ENCODE assay signal across 8 cellular contexts in genomic region chr15:40763801-40764765, GRCh38. TPM values are rescaled to one million over a fixed set of nuclear protein-coding genes. Genes with fewer than 3 reads are reported as not detected.
DNase-seq lines count a peak whose midpoint lies in the region; ATAC-seq and TF ChIP-seq lines count a peak whose summit lies in the region.

TSS of gene GCHFR (plus strand) at chr15:40764068. CDS start at chr15:40764181, 113 bp downstream.

- H3K27me3 Mint-ChIP-seq in activated T-helper 2 cell treated with anti-CD3 and anti-CD28 coated beads, Interferon-gamma antibody, Interleukin-2, Interleukin-4, amounts not matched to agents 10 μg/mL and 5 μg/mL and 100 μg/mL, durations not matched to agents 14 hours and 24 hours and 36 hours (ENCODE audit: low read depth), result no peaks in the 10 kb centered on the region

- H2AFZ ChIP-seq in OCI-LY3 (ENCODE audit: low read depth, low read length) (peak within 1 kb of the TSS; percentile 62), neural cell (ENCODE audit: low read depth, low read length) (peak within 1 kb of the TSS; percentile 12)

- H3K27ac ChIP-seq in OCI-LY3 (ENCODE audit: low read length) (0 out of 2 replicates have a peak within 1 kb of the TSS, but pooled peaks have one; percentile 7), neural cell (ENCODE audit: low read length) (no peak within 1 kb of the TSS), upper lobe of left lung (peak within 1 kb of the TSS; percentile 77 to 91 (median 84))

- H3K9me3 Mint-ChIP-seq in activated T-helper 2 cell treated with anti-CD3 and anti-CD28 coated beads, Interferon-gamma antibody, Interleukin-2, Interleukin-4, amounts not matched to agents 10 μg/mL and 5 μg/mL and 100 μg/mL, durations not matched to agents 14 hours and 24 hours and 36 hours, result no peaks in the 10 kb centered on the region

- no peaks in the 10 kb centered on the region for H3K9me3 ChIP-seq in OCI-LY3 (ENCODE audit: insufficient read depth, low read length)
- H3K9me3 ChIP-seq in neural cell (ENCODE audit: low read length), result no peaks in the 10 kb centered on the region
- H3K9me3 ChIP-seq in upper lobe of left lung, result no peaks in the 10 kb centered on the region

- TF ChIP-seq CTCF in OCI-LY3 (IDR thresholded peaks at IDR 0.05; ENCODE audit: low read depth, low read length) (peak; percentile 29; the same call in 1 of the 2 replicates), fibroblast of the aortic adventitia (IDR thresholded peaks at IDR 0.05; ENCODE audit: insufficient read depth, low read length) (peak; percentile 22), neural cell (IDR thresholded peaks at IDR 0.05; ENCODE audit: poor library complexity, severe bottlenecking) (peak; percentile 55), upper lobe of left lung (IDR thresholded peaks at IDR 0.05) (peak; percentile 28 to 75 (median 49))

- H3K9me2 ChIP-seq in neural cell (ENCODE audit: insufficient read depth, low read length), result no peaks in the 10 kb centered on the region

- H3K36me3 ChIP-seq in OCI-LY3 (replicated peaks; ENCODE audit: low read depth, low read length) (peaks cover 10% of the 10 kb centered on the region), neural cell (ENCODE audit: insufficient read depth, low read length) (no peaks in the 10 kb centered on the region), upper lobe of left lung (peaks cover 0 to 22% (median 12%) of the 10 kb centered on the region in 4 donors)

- H3K4me1 ChIP-seq in OCI-LY3 (ENCODE audit: low read length), result peaks cover 41% of the 10 kb centered on the region
- peaks cover 27 to 56% (median 36%) of the 10 kb centered on the region in 4 donors for H3K4me1 ChIP-seq in upper lobe of left lung

- peak within 1 kb of the TSS; percentile 90 for H3K27ac Mint-ChIP-seq in activated T-helper 2 cell treated with anti-CD3 and anti-CD28 coated beads, Interferon-gamma antibody, Interleukin-2, Interleukin-4, amounts not matched to agents 10 μg/mL and 5 μg/mL and 100 μg/mL, durations not matched to agents 14 hours and 24 hours and 36 hours

- DNase-seq in DMS53 (lab: John Stamatoyannopoulos, UW), result peak; percentile 91
- DNase-seq in DMS53 treated with DMSO at 0.1 percent for 48 hours (lab: John Stamatoyannopoulos, UW; ENCODE audit: unreplicated experiment), result no peak
- peak; percentile 71 for DNase-seq in activated T-helper 2 cell treated with anti-CD3 and anti-CD28 coated beads, Interferon-gamma antibody, Interleukin-2, Interleukin-4, amounts not matched to agents 10 μg/mL and 5 μg/mL and 100 μg/mL, durations not matched to agents 14 hours and 24 hours and 36 hours (ENCODE audit: low spot score)
- DNase-seq in fibroblast of the aortic adventitia (ENCODE audit: low read depth), result peak; percentile 39
- peak; percentile 87 to 95 for DNase-seq in upper lobe of left lung

- H3K9ac ChIP-seq in OCI-LY3 (ENCODE audit: low read length) (peak within 1 kb of the TSS; percentile 77), neural cell (ENCODE audit: low read length) (peak within 1 kb of the TSS; percentile 30)

- TF ChIP-seq POLR2A in upper lobe of left lung (IDR thresholded peaks at IDR 0.05), result peak in 3 of 4 donors; percentile 46 to 89 (median 48)

- ATAC-seq in HG02763 (IDR thresholded peaks at IDR 0.05; ENCODE audit: unreplicated experiment) (peak; percentile 43), upper lobe of left lung (ENCODE audit: low FRiP score in 2 of 2) (peak; percentile 80 to 87)

- H3K4me2 ChIP-seq in OCI-LY3 (ENCODE audit: low read length) (peak within 1 kb of the TSS; percentile 99), neural cell (ENCODE audit: low read length) (no peak within 1 kb of the TSS)

- H3K4me3 Mint-ChIP-seq in activated T-helper 2 cell treated with anti-CD3 and anti-CD28 coated beads, Interferon-gamma antibody, Interleukin-2, Interleukin-4, amounts not matched to agents 10 μg/mL and 5 μg/mL and 100 μg/mL, durations not matched to agents 14 hours and 24 hours and 36 hours (ENCODE audit: low read depth), result peak within 1 kb of the TSS; percentile 78

- H3K4me1 Mint-ChIP-seq in activated T-helper 2 cell treated with anti-CD3 and anti-CD28 coated beads, Interferon-gamma antibody, Interleukin-2, Interleukin-4, amounts not matched to agents 10 μg/mL and 5 μg/mL and 100 μg/mL, durations not matched to agents 14 hours and 24 hours and 36 hours (ENCODE audit: low read depth), result peaks cover 18% of the 10 kb centered on the region

- peaks cover 14% of the 10 kb centered on the region for H3K36me3 Mint-ChIP-seq in activated T-helper 2 cell treated with anti-CD3 and anti-CD28 coated beads, Interferon-gamma antibody, Interleukin-2, Interleukin-4, amounts not matched to agents 10 μg/mL and 5 μg/mL and 100 μg/mL, durations not matched to agents 14 hours and 24 hours and 36 hours (ENCODE audit: low read depth)

- WGBS in upper lobe of left lung, 2 donors, result 1 to 4% methylated on average over 18 to 53 of the region's 77 CpGs

- H4K20me1 ChIP-seq in OCI-LY3 (ENCODE audit: insufficient read depth, low read length), result no peaks in the 10 kb centered on the region
- H4K20me1 ChIP-seq in neural cell (ENCODE audit: insufficient read depth), result no peaks in the 10 kb centered on the region

- TF ChIP-seq EP300 in neural cell (conservative IDR thresholded peaks at IDR 0.05; ENCODE audit: poor library complexity, severe bottlenecking), result no peak
- no peak for TF ChIP-seq EP300 in upper lobe of left lung (IDR thresholded peaks at IDR 0.05)

- no peaks in the 10 kb centered on the region for H3F3A ChIP-seq in neural cell (ENCODE audit: insufficient read depth, low read length, poor library complexity, severe bottlenecking)

- H3K4me3 ChIP-seq in OCI-LY3 (ENCODE audit: low read length) (peak within 1 kb of the TSS; percentile 88), fibroblast of the aortic adventitia (ENCODE audit: low read depth, low read length) (peak within 1 kb of the TSS; percentile 61), neural cell (ENCODE audit: low read length) (peak within 1 kb of the TSS; percentile 72), upper lobe of left lung (peak within 1 kb of the TSS; percentile 38 to 74 (median 54))

- no peaks in the 10 kb centered on the region for H3K79me2 ChIP-seq in OCI-LY3 (ENCODE audit: low read length)
- no peaks in the 10 kb centered on the region for H3K79me2 ChIP-seq in neural cell (replicated peaks; ENCODE audit: insufficient read depth, low read length)

- TF ChIP-seq RAD21 in neural cell (conservative IDR thresholded peaks at IDR 0.05), result peak; percentile 16

- H3K27me3 ChIP-seq in OCI-LY3 (ENCODE audit: low read depth, low read length), result no peaks in the 10 kb centered on the region
- peaks cover 21% of the 10 kb centered on the region for H3K27me3 ChIP-seq in neural cell (ENCODE audit: insufficient read depth, low read depth, low read length)
- H3K27me3 ChIP-seq in upper lobe of left lung, result no peaks in the 10 kb centered on the region

- intact Hi-C loops in activated T-helper 2 cell treated with anti-CD3 and anti-CD28 coated beads, Interferon-gamma antibody, Interleukin-2, Interleukin-4, amounts not matched to agents 10 μg/mL and 5 μg/mL and 100 μg/mL, durations not matched to agents 14 hours and 24 hours and 36 hours (cut with micrococcal nuclease), result loop anchor here (1.0 to 10.0 kb wide), 2 partner anchors 9 to 169 kb away; partner anchors contain the start of genes KNL1 and RMDN3

TF ChIP-seq in neural cell, 6 proteins besides CTCF, POLR2A, EP300 and RAD21:
- TF ChIP-seq POLR2AphosphoS5 (IDR thresholded peaks at IDR 0.05) (peak; percentile 7), TAF1 (IDR thresholded peaks at IDR 0.05; ENCODE audit: low read depth) (no peak), SMC3 (conservative IDR thresholded peaks at IDR 0.05; ENCODE audit: poor library complexity) (no peak), MXI1 (conservative IDR thresholded peaks at IDR 0.05; ENCODE audit: poor library complexity, severe bottlenecking) (peak; percentile 50), EZH2 (IDR thresholded peaks at IDR 0.05; ENCODE audit: borderline replicate concordance, insufficient read depth, low read length, poor library complexity, severe bottlenecking) (no peak)
- TF ChIP-seq, protein P1, sequence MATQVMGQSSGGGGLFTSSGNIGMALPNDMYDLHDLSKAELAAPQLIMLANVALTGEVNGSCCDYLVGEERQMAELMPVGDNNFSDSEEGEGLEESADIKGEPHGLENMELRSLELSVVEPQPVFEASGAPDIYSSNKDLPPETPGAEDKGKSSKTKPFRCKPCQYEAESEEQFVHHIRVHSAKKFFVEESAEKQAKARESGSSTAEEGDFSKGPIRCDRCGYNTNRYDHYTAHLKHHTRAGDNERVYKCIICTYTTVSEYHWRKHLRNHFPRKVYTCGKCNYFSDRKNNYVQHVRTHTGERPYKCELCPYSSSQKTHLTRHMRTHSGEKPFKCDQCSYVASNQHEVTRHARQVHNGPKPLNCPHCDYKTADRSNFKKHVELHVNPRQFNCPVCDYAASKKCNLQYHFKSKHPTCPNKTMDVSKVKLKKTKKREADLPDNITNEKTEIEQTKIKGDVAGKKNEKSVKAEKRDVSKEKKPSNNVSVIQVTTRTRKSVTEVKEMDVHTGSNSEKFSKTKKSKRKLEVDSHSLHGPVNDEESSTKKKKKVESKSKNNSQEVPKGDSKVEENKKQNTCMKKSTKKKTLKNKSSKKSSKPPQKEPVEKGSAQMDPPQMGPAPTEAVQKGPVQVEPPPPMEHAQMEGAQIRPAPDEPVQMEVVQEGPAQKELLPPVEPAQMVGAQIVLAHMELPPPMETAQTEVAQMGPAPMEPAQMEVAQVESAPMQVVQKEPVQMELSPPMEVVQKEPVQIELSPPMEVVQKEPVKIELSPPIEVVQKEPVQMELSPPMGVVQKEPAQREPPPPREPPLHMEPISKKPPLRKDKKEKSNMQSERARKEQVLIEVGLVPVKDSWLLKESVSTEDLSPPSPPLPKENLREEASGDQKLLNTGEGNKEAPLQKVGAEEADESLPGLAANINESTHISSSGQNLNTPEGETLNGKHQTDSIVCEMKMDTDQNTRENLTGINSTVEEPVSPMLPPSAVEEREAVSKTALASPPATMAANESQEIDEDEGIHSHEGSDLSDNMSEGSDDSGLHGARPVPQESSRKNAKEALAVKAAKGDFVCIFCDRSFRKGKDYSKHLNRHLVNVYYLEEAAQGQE (IDR thresholded peaks at IDR 0.05; ENCODE audit: borderline replicate concordance), result no peak

RNA-seq across cellular contexts. Expression of gene GCHFR, which starts in this region (rescaled TPM):
- 43.7 and 44.7 TPM in 2 replicates for total RNA-seq in activated T-helper 2 cell treated with anti-CD3 and anti-CD28 coated beads, Interferon-gamma antibody, Interleukin-2, Interleukin-4, amounts not matched to agents 10 μg/mL and 5 μg/mL and 100 μg/mL, durations not matched to agents 14 hours and 24 hours and 36 hours
- 0.82 and 2.0 TPM in 2 replicates for total RNA-seq in fibroblast of the aortic adventitia (ENCODE audit: low replicate concordance)
- 7.2 and 17.3 TPM in 2 replicates for polyA plus RNA-seq in neural cell
- polyA minus RNA-seq in neural cell, result 1.7 and 2.0 TPM in 2 replicates
- total RNA-seq in upper lobe of left lung, result 100 to 1,000 TPM in 4 of 6 donors, 10 to 100 TPM in 2; 84.9 to 206 (median 105) TPM

Comparison
In these comparisons a context has a peak if more than half of its experiments do, and no peak if none do; other contexts are left out.
1. RNA of gene GCHFR (total RNA-seq): 84.9 to 206 TPM in upper lobe of left lung and 43.7 to 44.7 TPM in activated T-helper 2 cell treated with anti-CD3 and anti-CD28 coated beads, Interferon-gamma antibody, Interleukin-2, Interleukin-4, amounts not matched to agents 10 μg/mL and 5 μg/mL and 100 μg/mL, durations not matched to agents 14 hours and 24 hours and 36 hours; 0.82 to 2.0 TPM in fibroblast of the aortic adventitia; every median in the first group is over 10 times any median in the second.
2. Peak in every context shown above with its lines, with median percentiles within 50 percentile points of each other: H3K4me3 ChIP-seq and CTCF ChIP-seq.